ENCODE assay signal across 23 cellular contexts in genomic region chr17:29401237-29401636, GRCh38. TPM values are rescaled to one million over a fixed set of nuclear protein-coding genes. Genes with fewer than 3 reads are reported as not detected.
DNase-seq lines count a peak whose midpoint lies in the region; ATAC-seq and TF ChIP-seq lines count a peak whose summit lies in the region.
"Had no signal": no experiment of that assay in that cellular context is flagged by ENCODE, and none has a peak within 500 bp of the region (broad histone marks: within the 10 kb centered on the region; RNA-seq: fewer than 3 reads in every experiment).

No MANE protein-coding gene starts in this region.

- no peak overlapping the region for H3K23ac ChIP-seq in neuronal stem cell (ENCODE audit: low read depth, low read length, poor library complexity)

- H3K4me2 ChIP-seq in neuronal stem cell (ENCODE audit: insufficient read depth, low read length, poor library complexity, severe bottlenecking): no peak overlapping the region

- H2BK120ac ChIP-seq in neuronal stem cell (ENCODE audit: low read depth, low read length): no peak overlapping the region

- H2BK5ac ChIP-seq in neuronal stem cell (ENCODE audit: low read length): no peak overlapping the region

- peaks cover 3% of the 10 kb centered on the region for H3K79me1 ChIP-seq in neuronal stem cell (ENCODE audit: low read depth, low read length)

- intact Hi-C loops in Panc1 (cut with micrococcal nuclease; ENCODE audit: unreplicated experiment): no loop called here

- H4K91ac ChIP-seq in neuronal stem cell (ENCODE audit: low read depth, low read length, poor library complexity): no peak overlapping the region

- H3K36me3 ChIP-seq in Panc1 (ENCODE audit: control insufficient read depth, insufficient read depth, low read length): peaks cover 2% of the 10 kb centered on the region; the same call in 1 of the 2 replicates
- H3K36me3 ChIP-seq in neuronal stem cell (replicated peaks in 1 of 2; ENCODE audit: control insufficient read depth in 2 of 2, insufficient read depth in 2 of 2, low read length in 2 of 2): peaks cover 1 to 86% of the 10 kb centered on the region in 2 donors
- H3K36me3 ChIP-seq: prostate gland had no signal

- H2AFZ ChIP-seq in neuronal stem cell (ENCODE audit: low read length): no peak overlapping the region

- CTCF ChIA-PET in Panc1 (lab: Charles Lee): no interaction called here

- H3K9me3 ChIP-seq in Panc1 (ENCODE audit: control insufficient read depth, insufficient read depth, low read depth, low read length): no peaks in the 10 kb centered on the region
- peaks cover 0 to 11% of the 10 kb centered on the region in 2 donors for H3K9me3 ChIP-seq in neuronal stem cell (replicated peaks in 1 of 2; ENCODE audit: control insufficient read depth in 2 of 2, insufficient read depth in 1 of 2, low read depth in 1 of 2, low read length in 2 of 2)
- H3K9me3 ChIP-seq: prostate gland had no signal

- no peak overlapping the region for H3K4ac ChIP-seq in neuronal stem cell (ENCODE audit: low read length)

- H3K27ac ChIP-seq in HL-60 (replicated peaks): peak overlapping the region; percentile 34
- no peak overlapping the region for H3K27ac ChIP-seq in Panc1 (ENCODE audit: low read length)
- no peak overlapping the region for H3K27ac ChIP-seq in neuronal stem cell (replicated peaks; ENCODE audit: low read length)
- H3K27ac ChIP-seq: prostate gland, skin epidermis had no signal

- H4K8ac ChIP-seq in neuronal stem cell (ENCODE audit: low read depth, low read length): no peak overlapping the region

- POLR2A ChIA-PET in Panc1 (lab: Charles Lee): interaction anchor here (0.9 kb wide), 1 partner anchor 11 kb away, joined by 4 read pairs; no protein-coding TSS in a partner anchor

- no peak for ATAC-seq in Panc1
- ATAC-seq in HG03135 (IDR thresholded peaks at IDR 0.05; ENCODE audit: unreplicated experiment): no peak
- ATAC-seq: activated CD4-positive, CD25-positive, alpha-beta regulatory T cell treated with anti-CD3 and anti-CD28 coated beads, Interleukin-2, amount 50 U/mL, for 24 hours; naive thymus-derived CD8-positive, alpha-beta T cell had no signal

- TF ChIP-seq CTCF in HL-60 (IDR thresholded peaks at IDR 0.05; ENCODE audit: insufficient read depth, low read length): no peak
- no peak for TF ChIP-seq CTCF in Panc1 (IDR thresholded peaks at IDR 0.05)

- H3K14ac ChIP-seq in neuronal stem cell (ENCODE audit: low read length): no peak overlapping the region

- H2BK12ac ChIP-seq in neuronal stem cell (ENCODE audit: low read length): no peak overlapping the region

- H3K27me3 ChIP-seq in HL-60 (ENCODE audit: insufficient read depth, poor library complexity, severe bottlenecking): no peaks in the 10 kb centered on the region
- no peaks in the 10 kb centered on the region for H3K27me3 ChIP-seq in Panc1 (ENCODE audit: control insufficient read depth, insufficient read depth, low read length)
- H3K27me3 ChIP-seq in neuronal stem cell (ENCODE audit: control insufficient read depth in 3 of 3, insufficient read depth in 3 of 3, low read depth in 1 of 3, low read length in 3 of 3): no peaks in the 10 kb centered on the region

- BruUV-seq in Panc1 (replicated peaks; lab: Mats Ljungman, UMichigan): TSS peak; percentile 18

- in situ Hi-C loops in Panc1 (cut with HindIII; ENCODE audit: low pct_unique_long_range_greater_than_20kb, low sequenced_read_pairs): no loop called here

- no CpG with 5 or more reads among the region's 4 CpGs for WGBS in neuronal stem cell (ENCODE audit: extremely low coverage in 2 of 2, insufficient read length in 2 of 2, insufficient replicate concordance in 1 of 2), 2 donors

- DNase-seq in CD1c-positive myeloid dendritic cell (ENCODE audit: extremely low spot score) (peak; percentile 62), HL-60 (ENCODE audit: low read depth in 1 of 2, low spot score in 1 of 2) (peak; percentile 67 to 85), Panc1 (ENCODE audit: low read depth, low spot score) (no peak), medulla oblongata (ENCODE audit: extremely low spot score) (peak; percentile 15), neuronal stem cell (ENCODE audit: low spot score) (no peak), NAMALWA (ENCODE audit: low spot score) (no peak)
- DNase-seq: activated naive CD8-positive, alpha-beta T cell treated with anti-CD3 and anti-CD28 coated beads for 36 hours; CD8-positive, alpha-beta memory T cell; DND-41; effector memory CD4-positive, alpha-beta T cell; HCEC 1CT; mesendoderm; naive thymus-derived CD8-positive, alpha-beta T cell; NCI-H1694; NCI-H748 treated with DMSO at 0.1 percent for 48 hours; stimulated activated CD4-positive, alpha-beta T cell treated with anti-CD3 and anti-CD28 coated beads, Interleukin-2, amount 100 ng/mL, for 24 hours; stimulated activated naive CD4-positive, alpha-beta T cell treated with Interleukin-2 at 50 U/mL for 16 hours; T-helper 9 cell had no signal

- H2BK15ac ChIP-seq in neuronal stem cell (ENCODE audit: low read length): no peak overlapping the region

- H3K4me1 ChIP-seq in Panc1 (ENCODE audit: control insufficient read depth, insufficient read depth, low read length) (no peaks in the 10 kb centered on the region), neuronal stem cell (ENCODE audit: control insufficient read depth in 2 of 2, insufficient read depth in 1 of 2, low read depth in 1 of 2, low read length in 2 of 2) (no peaks in the 10 kb centered on the region)
- H3K4me1 ChIP-seq: prostate gland had no signal

- no peak overlapping the region for H3K18ac ChIP-seq in neuronal stem cell (ENCODE audit: low read length)

- no peak overlapping the region for H3K9ac ChIP-seq in neuronal stem cell (ENCODE audit: low read depth, low read length, poor library complexity)

- H3K4me3 ChIP-seq in HL-60 (replicated peaks; ENCODE audit: insufficient read depth, low read length): no peak overlapping the region
- no peak overlapping the region for H3K4me3 ChIP-seq in Panc1 (ENCODE audit: low read depth in 2 of 2, low read length in 2 of 2)
- no peak overlapping the region for H3K4me3 ChIP-seq in neuronal stem cell (ENCODE audit: low read length in 2 of 2)
- H3K4me3 ChIP-seq: prostate gland, SK-N-MC, skin epidermis had no signal

- no peak overlapping the region for H2AK5ac ChIP-seq in neuronal stem cell (ENCODE audit: low read depth, low read length)

RNA-seq across cellular contexts. Expression of gene TAOK1, which starts 11.1 kb away (rescaled TPM):
- total RNA-seq in Panc1 (2021; ENCODE audit: unreplicated experiment): 111 TPM
- 32.3 TPM for polyA plus RNA-seq in Panc1 (2012; ENCODE audit: insufficient read length)
- 29.1 TPM for polyA plus RNA-seq in neuronal stem cell (2013, experiment 1 of 2)
- polyA plus RNA-seq in neuronal stem cell (2013, experiment 2 of 2): 29.1 TPM

Comparison
In these comparisons a context has a peak if more than half of its experiments do, and no peak if none do; other contexts are left out.
1. DNase-seq: peak in CD1c-positive myeloid dendritic cell (single experiment), HL-60 (2 of 2) and medulla oblongata (single experiment); none in Panc1 (single experiment), neuronal stem cell (single experiment) and NAMALWA (single experiment).